In the genomic region with DNA sequence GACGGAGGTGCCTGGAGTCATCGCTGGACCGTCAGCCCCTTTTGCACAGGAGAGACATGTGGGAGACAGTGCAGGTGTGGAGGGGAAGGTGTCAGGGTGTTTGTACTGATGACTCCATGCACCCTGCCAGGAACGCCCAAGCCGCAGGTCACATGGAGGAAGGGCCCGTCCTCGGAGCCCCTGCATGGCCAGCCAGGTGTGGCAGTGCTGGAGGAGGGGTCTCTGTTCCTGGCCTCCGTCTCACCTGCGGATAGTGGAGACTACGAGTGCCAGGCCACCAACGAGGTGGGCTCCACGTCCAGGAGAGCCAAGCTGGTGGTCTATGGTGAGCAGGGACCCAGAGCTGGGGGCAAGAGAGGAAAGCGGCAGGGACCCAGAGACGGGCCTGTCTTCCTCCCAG, we compare ENCODE assay signal across 10 cellular contexts.
"Had no signal": no experiment of that assay in that cellular context is flagged by ENCODE, and none has a peak within 500 bp of the region (broad histone marks: within the 10 kb centered on the region; RNA-seq: fewer than 3 reads in every experiment).

No MANE protein-coding gene starts in this region.

- H3K27me3 Mint-ChIP-seq: IgD-negative memory B cell had no signal

- H3K9me3 ChIP-seq: HAP-1 had no signal

- H3K4me1 ChIP-seq: HAP-1 had no signal

- H3K9me3 Mint-ChIP-seq: GM23338, HFFc6, IgD-negative memory B cell had no signal

- H3K36me3 ChIP-seq: HAP-1 had no signal

- H3K36me3 Mint-ChIP-seq: IgD-negative memory B cell had no signal

- H3K4me3 Mint-ChIP-seq: GM23338, HFFc6, IgD-negative memory B cell had no signal

- H2AFZ ChIP-seq: GM23338 had no signal

- H3K9ac ChIP-seq: KMS-11 had no signal

- ATAC-seq: GM23338, HCT116, HepG2 had no signal

- H3K27ac ChIP-seq: HL-60, KMS-11 had no signal

- H3K4me2 ChIP-seq: GM23338, KMS-11 had no signal

- DNase-seq: HFFc6, Karpas-422, KBM-7 had no signal

- H3K27ac Mint-ChIP-seq: HFFc6, IgD-negative memory B cell had no signal

- H3K4me3 ChIP-seq: GM23338, HAP-1 had no signal
